21 cellular contexts compared by ENCODE assay signal in the genomic region with DNA sequence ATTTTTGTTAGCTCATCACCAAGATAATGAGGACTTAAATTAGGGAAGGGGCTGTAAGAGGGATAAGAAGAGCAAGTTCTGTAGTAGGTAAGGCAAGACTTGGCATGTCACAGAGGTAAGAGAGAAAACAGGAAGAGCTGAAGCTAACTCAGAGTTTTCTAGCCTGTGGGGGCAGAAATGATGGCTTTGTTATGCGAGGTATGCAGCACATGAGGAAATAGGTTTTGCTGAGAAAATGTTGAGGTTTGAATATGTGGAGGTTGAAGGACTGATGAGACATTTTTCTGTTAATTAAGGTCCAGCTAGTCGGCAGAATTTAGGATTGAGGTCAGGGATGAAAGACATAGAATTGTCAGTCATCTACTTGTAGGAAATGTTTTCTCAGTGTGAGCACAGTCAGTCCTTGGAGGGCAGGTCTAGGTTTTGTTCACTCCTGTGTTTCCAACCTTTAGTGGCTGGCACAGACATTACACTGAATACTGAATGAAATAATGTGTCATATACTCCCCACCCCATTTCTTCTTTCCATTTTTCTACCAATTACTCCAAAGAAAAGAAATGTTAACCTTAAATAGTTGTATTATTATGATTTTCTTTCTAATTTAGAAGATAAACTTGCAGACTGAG.
A peak's percentile ranks its signal among the peaks of the same experiment; 100 is the strongest.
DNase-seq lines count a peak whose midpoint lies in the region; ATAC-seq and TF ChIP-seq lines count a peak whose summit lies in the region.
"Had no signal": no experiment of that assay in that cellular context is flagged by ENCODE, and none has a peak within 500 bp of the region (broad histone marks: within the 10 kb centered on the region; RNA-seq: fewer than 3 reads in every experiment).

No MANE protein-coding gene starts in this region.

- intact Hi-C loops in prostate gland (cut with DNase I): no loop called here

- H3K4me1 ChIP-seq in prostate gland (replicated peaks): no peaks in the 10 kb centered on the region
- H3K4me1 ChIP-seq: A549, spleen had no signal

- DNase-seq in GM03348 (ENCODE audit: low spot score): peak; percentile 5
- no peak for DNase-seq in WTC11 (ENCODE audit: low spot score)
- peak; percentile 86 for DNase-seq in epithelial cell of esophagus (ENCODE audit: low read depth)
- no peak for DNase-seq in mesothelial cell of epicardium (ENCODE audit: low spot score in 2 of 2, unreplicated experiment in 2 of 2)
- no peak for DNase-seq in NK-92 (lab: John Stamatoyannopoulos, UW; ENCODE audit: unreplicated experiment)
- no peak for DNase-seq in prostate gland (ENCODE audit: low spot score)
- DNase-seq in MV-4-11 (lab: John Stamatoyannopoulos, UW): no peak
- DNase-seq: activated CD4-positive, alpha-beta T cell treated with anti-CD3 and anti-CD28 coated beads, Interleukin-2, amount 10 ng/mL, durations not matched to agents 24 days and 14 days; activated naive CD8-positive, alpha-beta T cell treated with anti-CD3 and anti-CD28 coated beads for 36 hours; NCI-H146; NCI-H69; spleen; stimulated activated CD4-positive, alpha-beta T cell treated with anti-CD3 and anti-CD28 coated beads, Interleukin-4, amount 100 ng/mL, for 4 hours; stimulated activated naive CD8-positive, alpha-beta T cell treated with anti-CD3 and anti-CD28 coated beads, Interleukin-15, amount 100 ng/mL, for 72 hours; T-helper 1 cell; transverse colon had no signal

- POLR2A ChIA-PET in WTC11 (lab: Charles Lee): no interaction called here

- H3K4me3 Mint-ChIP-seq in WTC11 (no peak overlapping the region), mesothelial cell of epicardium (no peak overlapping the region)
- H3K4me3 Mint-ChIP-seq: activated CD4-positive, alpha-beta T cell treated with anti-CD3 and anti-CD28 coated beads, Interleukin-2, amount 10 ng/mL, durations not matched to agents 24 days and 14 days; activated naive CD8-positive, alpha-beta T cell treated with anti-CD3 and anti-CD28 coated beads for 36 hours; activated T-helper 17 cell treated with anti-CD3 and anti-CD28 coated beads, Interleukin-2, amount 50 U/mL, for 72 hours; stimulated activated naive CD8-positive, alpha-beta T cell treated with anti-CD3 and anti-CD28 coated beads, Interleukin-15, amount 100 ng/mL, for 72 hours had no signal

- no peak overlapping the region for H3K27ac ChIP-seq in prostate gland
- H3K27ac ChIP-seq: A549, HL-60, neutrophil, spleen, transverse colon had no signal

- H3K27me3 Mint-ChIP-seq in WTC11 (ENCODE audit: low read depth) (no peaks in the 10 kb centered on the region), mesothelial cell of epicardium (ENCODE audit: low read depth) (no peaks in the 10 kb centered on the region)
- H3K27me3 Mint-ChIP-seq: activated CD4-positive, alpha-beta T cell treated with anti-CD3 and anti-CD28 coated beads, Interleukin-2, amount 10 ng/mL, durations not matched to agents 24 days and 14 days; activated T-helper 17 cell treated with anti-CD3 and anti-CD28 coated beads, Interleukin-2, amount 50 U/mL, for 72 hours; stimulated activated naive CD8-positive, alpha-beta T cell treated with anti-CD3 and anti-CD28 coated beads, Interleukin-15, amount 100 ng/mL, for 72 hours had no signal

- no peak overlapping the region for H3K4me3 ChIP-seq in epithelial cell of esophagus (ENCODE audit: low read length)
- H3K4me3 ChIP-seq in prostate gland: no peak overlapping the region
- H3K4me3 ChIP-seq: A549, spleen, transverse colon had no signal

- H3K27ac Mint-ChIP-seq in WTC11 (peak overlapping the region; percentile 30), mesothelial cell of epicardium (peak overlapping the region; percentile 48)
- H3K27ac Mint-ChIP-seq: activated CD4-positive, alpha-beta T cell treated with anti-CD3 and anti-CD28 coated beads, Interleukin-2, amount 10 ng/mL, durations not matched to agents 24 days and 14 days; activated naive CD8-positive, alpha-beta T cell treated with anti-CD3 and anti-CD28 coated beads for 36 hours; activated T-helper 17 cell treated with anti-CD3 and anti-CD28 coated beads, Interleukin-2, amount 50 U/mL, for 72 hours; stimulated activated naive CD8-positive, alpha-beta T cell treated with anti-CD3 and anti-CD28 coated beads, Interleukin-15, amount 100 ng/mL, for 72 hours had no signal

- TF ChIP-seq CTCF in WTC11 (IDR thresholded peaks at IDR 0.05) (no peak), epithelial cell of esophagus (IDR thresholded peaks at IDR 0.05; ENCODE audit: insufficient read depth, low read depth, low read length, missing control alignments) (peak; percentile 14), mesothelial cell of epicardium (IDR thresholded peaks at IDR 0.05; ENCODE audit: unreplicated experiment) (no peak), prostate gland (IDR thresholded peaks at IDR 0.05) (no peak)

- no peaks in the 10 kb centered on the region for H3K9me3 ChIP-seq in prostate gland
- H3K9me3 ChIP-seq: A549, neutrophil, spleen, transverse colon had no signal

- no peak for TF ChIP-seq POLR2A in prostate gland (IDR thresholded peaks at IDR 0.05)

- peaks cover 12% of the 10 kb centered on the region for H3K4me1 Mint-ChIP-seq in WTC11
- peaks cover 41% of the 10 kb centered on the region for H3K4me1 Mint-ChIP-seq in mesothelial cell of epicardium
- H3K4me1 Mint-ChIP-seq: activated CD4-positive, alpha-beta T cell treated with anti-CD3 and anti-CD28 coated beads, Interleukin-2, amount 10 ng/mL, durations not matched to agents 24 days and 14 days; activated naive CD8-positive, alpha-beta T cell treated with anti-CD3 and anti-CD28 coated beads for 36 hours; activated T-helper 17 cell treated with anti-CD3 and anti-CD28 coated beads, Interleukin-2, amount 50 U/mL, for 72 hours; stimulated activated naive CD8-positive, alpha-beta T cell treated with anti-CD3 and anti-CD28 coated beads, Interleukin-15, amount 100 ng/mL, for 72 hours had no signal

- H3K36me3 ChIP-seq in prostate gland: no peaks in the 10 kb centered on the region
- H3K36me3 ChIP-seq: neutrophil, spleen, transverse colon had no signal

- ATAC-seq in WTC11 (peak; percentile 66), HG02852 (IDR thresholded peaks at IDR 0.05; ENCODE audit: unreplicated experiment) (no peak)
- ATAC-seq: A549; activated T-helper 17 cell treated with anti-CD3 and anti-CD28 coated beads, Interleukin-2, amount 50 U/mL, for 72 hours; stimulated activated naive CD8-positive, alpha-beta T cell treated with anti-CD3 and anti-CD28 coated beads, Interleukin-15, amount 100 ng/mL, for 72 hours had no signal

- H3K9me3 Mint-ChIP-seq in WTC11 (peaks cover 10% of the 10 kb centered on the region), mesothelial cell of epicardium (no peaks in the 10 kb centered on the region)
- H3K9me3 Mint-ChIP-seq: activated CD4-positive, alpha-beta T cell treated with anti-CD3 and anti-CD28 coated beads, Interleukin-2, amount 10 ng/mL, durations not matched to agents 24 days and 14 days; activated naive CD8-positive, alpha-beta T cell treated with anti-CD3 and anti-CD28 coated beads for 36 hours had no signal

- CTCF ChIA-PET in WTC11 (lab: Charles Lee): interaction anchor here (0.7 to 1.8 kb wide), 2 partner anchors 9 to 16 kb away, joined by 3 to 12 read pairs; no protein-coding TSS in a partner anchor

- no peaks in the 10 kb centered on the region for H3K27me3 ChIP-seq in prostate gland (replicated peaks; ENCODE audit: insufficient read depth)
- H3K27me3 ChIP-seq: neutrophil, spleen, transverse colon had no signal

- H3K36me3 Mint-ChIP-seq in WTC11 (no peaks in the 10 kb centered on the region), mesothelial cell of epicardium (no peaks in the 10 kb centered on the region)
- H3K36me3 Mint-ChIP-seq: activated naive CD8-positive, alpha-beta T cell treated with anti-CD3 and anti-CD28 coated beads for 36 hours had no signal

- WGBS in prostate gland: 43% methylated on average over 2 of the region's 2 CpGs

TF ChIP-seq in WTC11, 78 proteins besides CTCF, POLR2A, EP300 and RAD21 (continues in another document):
- TF ChIP-seq ERG (CRISPR knock-in tag; IDR thresholded peaks at IDR 0.05) (no peak), ZNF219 (CRISPR knock-in tag; IDR thresholded peaks at IDR 0.05; ENCODE audit: borderline replicate concordance) (no peak), CREM (CRISPR knock-in tag; IDR thresholded peaks at IDR 0.05) (no peak), SMAD3 (CRISPR knock-in tag; IDR thresholded peaks at IDR 0.05; ENCODE audit: borderline replicate concordance) (no peak), ATF6 (CRISPR knock-in tag; IDR thresholded peaks at IDR 0.05) (no peak), IRF1 (CRISPR knock-in tag; IDR thresholded peaks at IDR 0.05) (no peak), PRRX2 (CRISPR knock-in tag; IDR thresholded peaks at IDR 0.05) (no peak), JAZF1 (CRISPR knock-in tag; IDR thresholded peaks at IDR 0.05) (no peak)

Comparison
In these comparisons a context has a peak if more than half of its experiments do, and no peak if none do; other contexts are left out.
1. DNase-seq: peak in GM03348 (single experiment) and epithelial cell of esophagus (single experiment); none in WTC11 (single experiment), mesothelial cell of epicardium (0 of 2), NK-92 (single experiment), prostate gland (single experiment) and MV-4-11 (single experiment).